ENCODE assay signal across 1 cellular context in genomic region chr9:96386157-96386556, GRCh38.
TF ChIP-seq lines count a peak whose summit lies in the region.

No MANE protein-coding gene starts in this region.

TF ChIP-seq in HepG2, 621 proteins besides CTCF, POLR2A, EP300 and RAD21 (continued from another document and continues in another):
- TF ChIP-seq, protein P1, sequence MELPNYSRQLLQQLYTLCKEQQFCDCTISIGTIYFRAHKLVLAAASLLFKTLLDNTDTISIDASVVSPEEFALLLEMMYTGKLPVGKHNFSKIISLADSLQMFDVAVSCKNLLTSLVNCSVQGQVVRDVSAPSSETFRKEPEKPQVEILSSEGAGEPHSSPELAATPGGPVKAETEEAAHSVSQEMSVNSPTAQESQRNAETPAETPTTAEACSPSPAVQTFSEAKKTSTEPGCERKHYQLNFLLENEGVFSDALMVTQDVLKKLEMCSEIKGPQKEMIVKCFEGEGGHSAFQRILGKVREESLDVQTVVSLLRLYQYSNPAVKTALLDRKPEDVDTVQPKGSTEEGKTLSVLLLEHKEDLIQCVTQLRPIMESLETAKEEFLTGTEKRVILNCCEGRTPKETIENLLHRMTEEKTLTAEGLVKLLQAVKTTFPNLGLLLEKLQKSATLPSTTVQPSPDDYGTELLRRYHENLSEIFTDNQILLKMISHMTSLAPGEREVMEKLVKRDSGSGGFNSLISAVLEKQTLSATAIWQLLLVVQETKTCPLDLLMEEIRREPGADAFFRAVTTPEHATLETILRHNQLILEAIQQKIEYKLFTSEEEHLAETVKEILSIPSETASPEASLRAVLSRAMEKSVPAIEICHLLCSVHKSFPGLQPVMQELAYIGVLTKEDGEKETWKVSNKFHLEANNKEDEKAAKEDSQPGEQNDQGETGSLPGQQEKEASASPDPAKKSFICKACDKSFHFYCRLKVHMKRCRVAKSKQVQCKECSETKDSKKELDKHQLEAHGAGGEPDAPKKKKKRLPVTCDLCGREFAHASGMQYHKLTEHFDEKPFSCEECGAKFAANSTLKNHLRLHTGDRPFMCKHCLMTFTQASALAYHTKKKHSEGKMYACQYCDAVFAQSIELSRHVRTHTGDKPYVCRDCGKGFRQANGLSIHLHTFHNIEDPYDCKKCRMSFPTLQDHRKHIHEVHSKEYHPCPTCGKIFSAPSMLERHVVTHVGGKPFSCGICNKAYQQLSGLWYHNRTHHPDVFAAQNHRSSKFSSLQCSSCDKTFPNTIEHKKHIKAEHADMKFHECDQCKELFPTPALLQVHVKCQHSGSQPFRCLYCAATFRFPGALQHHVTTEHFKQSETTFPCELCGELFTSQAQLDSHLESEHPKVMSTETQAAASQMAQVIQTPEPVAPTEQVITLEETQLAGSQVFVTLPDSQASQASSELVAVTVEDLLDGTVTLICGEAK (IDR thresholded peaks at IDR 0.05): no peak
- TF ChIP-seq, protein P1 (CRISPR knock-in tag; IDR thresholded peaks at IDR 0.05): no peak
- TF ChIP-seq, protein P2, sequence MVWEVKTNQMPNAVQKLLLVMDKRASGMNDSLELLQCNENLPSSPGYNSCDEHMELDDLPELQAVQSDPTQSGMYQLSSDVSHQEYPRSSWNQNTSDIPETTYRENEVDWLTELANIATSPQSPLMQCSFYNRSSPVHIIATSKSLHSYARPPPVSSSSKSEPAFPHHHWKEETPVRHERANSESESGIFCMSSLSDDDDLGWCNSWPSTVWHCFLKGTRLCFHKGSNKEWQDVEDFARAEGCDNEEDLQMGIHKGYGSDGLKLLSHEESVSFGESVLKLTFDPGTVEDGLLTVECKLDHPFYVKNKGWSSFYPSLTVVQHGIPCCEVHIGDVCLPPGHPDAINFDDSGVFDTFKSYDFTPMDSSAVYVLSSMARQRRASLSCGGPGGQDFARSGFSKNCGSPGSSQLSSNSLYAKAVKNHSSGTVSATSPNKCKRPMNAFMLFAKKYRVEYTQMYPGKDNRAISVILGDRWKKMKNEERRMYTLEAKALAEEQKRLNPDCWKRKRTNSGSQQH (CRISPR knock-in tag; IDR thresholded peaks at IDR 0.05; ENCODE audit: low read depth): no peak
- TF ChIP-seq ZNF567 (CRISPR knock-in tag; IDR thresholded peaks at IDR 0.05; ENCODE audit: borderline replicate concordance) (no peak), ZNF792 (CRISPR knock-in tag; IDR thresholded peaks at IDR 0.05) (no peak), AHR (CRISPR knock-in tag; IDR thresholded peaks at IDR 0.05) (no peak), ZMYM2 (CRISPR knock-in tag; IDR thresholded peaks at IDR 0.05) (no peak), ZNF597 (CRISPR knock-in tag; IDR thresholded peaks at IDR 0.05) (no peak), ZNF124 (CRISPR knock-in tag; IDR thresholded peaks at IDR 0.05) (no peak), FOXC1 (CRISPR knock-in tag; IDR thresholded peaks at IDR 0.05; ENCODE audit: borderline replicate concordance) (no peak), CREM (IDR thresholded peaks at IDR 0.05) (peak; percentile 68), CREM (CRISPR knock-in tag; IDR thresholded peaks at IDR 0.05) (no peak), SPEN (CRISPR knock-in tag; IDR thresholded peaks at IDR 0.05; ENCODE audit: low read depth) (no peak), SAP130 (CRISPR knock-in tag; IDR thresholded peaks at IDR 0.05; ENCODE audit: low read depth) (peak; percentile 66), CEBPG (CRISPR knock-in tag; IDR thresholded peaks at IDR 0.05) (no peak; the same call in 1 of the 2 replicates), MIER2 (CRISPR knock-in tag; IDR thresholded peaks at IDR 0.05) (no peak), ZNF224 (CRISPR knock-in tag; IDR thresholded peaks at IDR 0.05) (no peak), CENPX (CRISPR knock-in tag; IDR thresholded peaks at IDR 0.05) (no peak), FOXK2 (IDR thresholded peaks at IDR 0.05) (no peak), MYC (CRISPR knock-in tag; IDR thresholded peaks at IDR 0.05; ENCODE audit: borderline replicate concordance) (no peak), SAFB2 (CRISPR knock-in tag; IDR thresholded peaks at IDR 0.05; ENCODE audit: borderline replicate concordance, low read depth) (no peak), ZBTB7B (CRISPR knock-in tag; IDR thresholded peaks at IDR 0.05) (no peak), KAT7 (CRISPR knock-in tag; IDR thresholded peaks at IDR 0.05; ENCODE audit: borderline replicate concordance) (no peak), TEAD2 (CRISPR knock-in tag; IDR thresholded peaks at IDR 0.05) (no peak), NR2F6 (IDR thresholded peaks at IDR 0.05) (0 out of 2 replicates have a peak, but pooled peaks have one; percentile 25), NR2F6 (CRISPR knock-in tag; IDR thresholded peaks at IDR 0.05) (no peak), SETDB1 (CRISPR knock-in tag; IDR thresholded peaks at IDR 0.05; ENCODE audit: borderline replicate concordance) (no peak), FOXP1 (IDR thresholded peaks at IDR 0.05) (no peak), FOXP1 (CRISPR knock-in tag; IDR thresholded peaks at IDR 0.05) (peak; percentile 39; the same call in 1 of the 2 replicates), ZBTB38 (CRISPR knock-in tag; IDR thresholded peaks at IDR 0.05) (no peak), ZNF781 (CRISPR knock-in tag; IDR thresholded peaks at IDR 0.05; ENCODE audit: borderline replicate concordance, not compliant biosample characterization) (no peak), ZNF225 (CRISPR knock-in tag; IDR thresholded peaks at IDR 0.05) (no peak), RXRB (CRISPR knock-in tag; IDR thresholded peaks at IDR 0.05; ENCODE audit: borderline replicate concordance) (peak; percentile 58; the same call in 1 of the 2 replicates), MAFF (IDR thresholded peaks at IDR 0.05; ENCODE audit: low read depth, low read length) (no peak), SOX5 (CRISPR knock-in tag; IDR thresholded peaks at IDR 0.05; ENCODE audit: borderline replicate concordance) (peak; percentile 56; the same call in 1 of the 2 replicates), ZNF570 (CRISPR knock-in tag; IDR thresholded peaks at IDR 0.05; ENCODE audit: borderline replicate concordance) (no peak), PHF5A (CRISPR knock-in tag; IDR thresholded peaks at IDR 0.05; ENCODE audit: low read depth, unreplicated experiment) (no peak), BCL3 (CRISPR knock-in tag; IDR thresholded peaks at IDR 0.05) (no peak), ZKSCAN5 (CRISPR knock-in tag; IDR thresholded peaks at IDR 0.05) (no peak), GATAD2A (CRISPR knock-in tag; IDR thresholded peaks at IDR 0.05) (peak; percentile 82), DNMT3B (CRISPR knock-in tag; conservative IDR thresholded peaks at IDR 0.05) (no peak), PAX8 (CRISPR knock-in tag; IDR thresholded peaks at IDR 0.05; ENCODE audit: borderline replicate concordance) (no peak), ZNF430 (CRISPR knock-in tag; IDR thresholded peaks at IDR 0.05) (no peak)
- TF ChIP-seq, protein P3, sequence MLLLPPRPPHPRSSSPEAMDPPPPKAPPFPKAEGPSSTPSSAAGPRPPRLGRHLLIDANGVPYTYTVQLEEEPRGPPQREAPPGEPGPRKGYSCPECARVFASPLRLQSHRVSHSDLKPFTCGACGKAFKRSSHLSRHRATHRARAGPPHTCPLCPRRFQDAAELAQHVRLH (CRISPR knock-in tag; IDR thresholded peaks at IDR 0.05; ENCODE audit: borderline replicate concordance, low read depth): no peak
- TF ChIP-seq, protein P4, sequence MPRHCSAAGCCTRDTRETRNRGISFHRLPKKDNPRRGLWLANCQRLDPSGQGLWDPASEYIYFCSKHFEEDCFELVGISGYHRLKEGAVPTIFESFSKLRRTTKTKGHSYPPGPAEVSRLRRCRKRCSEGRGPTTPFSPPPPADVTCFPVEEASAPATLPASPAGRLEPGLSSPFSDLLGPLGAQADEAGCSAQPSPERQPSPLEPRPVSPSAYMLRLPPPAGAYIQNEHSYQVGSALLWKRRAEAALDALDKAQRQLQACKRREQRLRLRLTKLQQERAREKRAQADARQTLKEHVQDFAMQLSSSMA (CRISPR knock-in tag; IDR thresholded peaks at IDR 0.05): no peak
- TF ChIP-seq, protein P5, sequence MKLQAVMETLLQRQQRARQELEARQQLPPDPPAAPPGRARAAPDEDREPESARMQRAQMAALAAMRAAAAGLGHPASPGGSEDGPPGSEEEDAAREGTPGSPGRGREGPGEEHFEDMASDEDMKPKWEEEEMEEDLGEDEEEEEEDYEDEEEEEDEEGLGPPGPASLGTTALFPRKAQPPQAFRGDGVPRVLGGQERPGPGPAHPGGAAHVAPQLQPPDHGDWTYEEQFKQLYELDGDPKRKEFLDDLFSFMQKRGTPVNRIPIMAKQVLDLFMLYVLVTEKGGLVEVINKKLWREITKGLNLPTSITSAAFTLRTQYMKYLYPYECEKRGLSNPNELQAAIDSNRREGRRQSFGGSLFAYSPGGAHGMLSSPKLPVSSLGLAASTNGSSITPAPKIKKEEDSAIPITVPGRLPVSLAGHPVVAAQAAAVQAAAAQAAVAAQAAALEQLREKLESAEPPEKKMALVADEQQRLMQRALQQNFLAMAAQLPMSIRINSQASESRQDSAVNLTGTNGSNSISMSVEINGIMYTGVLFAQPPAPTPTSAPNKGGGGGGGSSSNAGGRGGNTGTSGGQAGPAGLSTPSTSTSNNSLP (IDR thresholded peaks at IDR 0.05; ENCODE audit: low read depth, low read length): peak; percentile 82; the same call in 1 of the 2 replicates
- TF ChIP-seq, protein P6, sequence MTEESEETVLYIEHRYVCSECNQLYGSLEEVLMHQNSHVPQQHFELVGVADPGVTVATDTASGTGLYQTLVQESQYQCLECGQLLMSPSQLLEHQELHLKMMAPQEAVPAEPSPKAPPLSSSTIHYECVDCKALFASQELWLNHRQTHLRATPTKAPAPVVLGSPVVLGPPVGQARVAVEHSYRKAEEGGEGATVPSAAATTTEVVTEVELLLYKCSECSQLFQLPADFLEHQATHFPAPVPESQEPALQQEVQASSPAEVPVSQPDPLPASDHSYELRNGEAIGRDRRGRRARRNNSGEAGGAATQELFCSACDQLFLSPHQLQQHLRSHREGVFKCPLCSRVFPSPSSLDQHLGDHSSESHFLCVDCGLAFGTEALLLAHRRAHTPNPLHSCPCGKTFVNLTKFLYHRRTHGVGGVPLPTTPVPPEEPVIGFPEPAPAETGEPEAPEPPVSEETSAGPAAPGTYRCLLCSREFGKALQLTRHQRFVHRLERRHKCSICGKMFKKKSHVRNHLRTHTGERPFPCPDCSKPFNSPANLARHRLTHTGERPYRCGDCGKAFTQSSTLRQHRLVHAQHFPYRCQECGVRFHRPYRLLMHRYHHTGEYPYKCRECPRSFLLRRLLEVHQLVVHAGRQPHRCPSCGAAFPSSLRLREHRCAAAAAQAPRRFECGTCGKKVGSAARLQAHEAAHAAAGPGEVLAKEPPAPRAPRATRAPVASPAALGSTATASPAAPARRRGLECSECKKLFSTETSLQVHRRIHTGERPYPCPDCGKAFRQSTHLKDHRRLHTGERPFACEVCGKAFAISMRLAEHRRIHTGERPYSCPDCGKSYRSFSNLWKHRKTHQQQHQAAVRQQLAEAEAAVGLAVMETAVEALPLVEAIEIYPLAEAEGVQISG (CRISPR knock-in tag; IDR thresholded peaks at IDR 0.05): no peak
- TF ChIP-seq, protein P7, sequence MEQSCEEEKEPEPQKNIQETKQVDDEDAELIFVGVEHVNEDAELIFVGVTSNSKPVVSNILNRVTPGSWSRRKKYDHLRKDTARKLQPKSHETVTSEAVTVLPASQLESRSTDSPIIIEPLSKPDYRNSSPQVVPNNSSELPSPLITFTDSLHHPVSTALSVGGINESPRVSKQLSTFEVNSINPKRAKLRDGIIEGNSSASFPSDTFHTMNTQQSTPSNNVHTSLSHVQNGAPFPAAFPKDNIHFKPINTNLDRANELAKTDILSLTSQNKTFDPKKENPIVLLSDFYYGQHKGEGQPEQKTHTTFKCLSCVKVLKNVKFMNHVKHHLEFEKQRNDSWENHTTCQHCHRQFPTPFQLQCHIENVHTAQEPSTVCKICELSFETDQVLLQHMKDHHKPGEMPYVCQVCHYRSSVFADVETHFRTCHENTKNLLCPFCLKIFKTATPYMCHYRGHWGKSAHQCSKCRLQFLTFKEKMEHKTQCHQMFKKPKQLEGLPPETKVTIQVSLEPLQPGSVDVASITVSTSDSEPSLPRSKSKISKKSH (CRISPR knock-in tag; IDR thresholded peaks at IDR 0.05; ENCODE audit: borderline replicate concordance): no peak
